8 cellular contexts compared by ENCODE assay signal in the genomic region with DNA sequence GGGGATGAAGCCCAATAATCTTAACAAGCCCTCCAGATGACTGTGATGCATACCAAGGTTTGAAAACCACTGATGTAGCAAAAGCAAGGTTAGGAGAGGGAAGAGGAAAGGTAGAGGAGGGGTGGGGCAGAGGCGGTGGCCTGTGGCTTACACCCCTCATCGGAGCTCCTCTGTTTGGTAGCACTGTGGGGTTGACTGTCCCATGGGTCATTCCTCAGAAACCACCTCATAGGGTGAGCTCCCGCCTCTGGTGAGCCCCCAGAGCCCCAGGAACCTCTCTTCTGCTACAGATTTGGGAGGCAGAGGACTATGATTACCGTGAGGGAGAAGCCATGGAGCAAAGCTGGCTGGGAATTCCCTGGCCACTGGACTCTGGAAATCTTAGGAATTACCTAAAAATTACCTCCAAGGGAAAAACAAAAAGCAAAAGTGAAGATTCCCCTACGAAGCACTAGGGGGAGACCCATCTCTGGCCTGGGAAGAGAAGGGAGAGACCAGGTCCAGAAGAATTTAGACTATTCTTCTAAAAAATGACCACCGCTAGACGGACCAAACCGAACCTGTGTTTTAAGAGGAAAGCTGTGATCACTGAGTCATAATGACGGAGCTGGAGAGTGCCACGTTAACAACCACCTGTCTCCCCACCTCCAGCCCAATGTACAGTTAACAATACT. TPM values are rescaled to one million over a fixed set of nuclear protein-coding genes. Genes with fewer than 3 reads are reported as not detected.
DNase-seq lines count a peak whose midpoint lies in the region; ATAC-seq and TF ChIP-seq lines count a peak whose summit lies in the region.

No MANE protein-coding gene starts in this region.

- H3K36me3 ChIP-seq in left ventricle myocardium inferior (no peaks in the 10 kb centered on the region), upper lobe of right lung (no peaks in the 10 kb centered on the region), gastrocnemius medialis (no peaks in the 10 kb centered on the region)

- DNase-seq in left ventricle myocardium inferior (no peak), left cardiac atrium (no peak), glutamatergic neuron (no peak), upper lobe of right lung (peak; percentile 29), sciatic nerve (ENCODE audit: low spot score) (no peak), gastrocnemius medialis (no peak)
- DNase-seq in stimulated activated CD4-positive, alpha-beta T cell treated with anti-CD3 and anti-CD28 coated beads, Interleukin-4, amount 100 ng/mL, for 24 hours: no peak

- peaks cover 23% of the 10 kb centered on the region for H3K4me1 Mint-ChIP-seq in glutamatergic neuron (ENCODE audit: low read depth, unreplicated experiment)

- ATAC-seq in left cardiac atrium: no peak
- no peak for ATAC-seq in upper lobe of right lung
- no peak for ATAC-seq in sciatic nerve
- no peak for ATAC-seq in gastrocnemius medialis

- H3K27ac Mint-ChIP-seq in glutamatergic neuron (ENCODE audit: unreplicated experiment): no peak overlapping the region

- H3K4me3 Mint-ChIP-seq in glutamatergic neuron (ENCODE audit: unreplicated experiment): no peak overlapping the region

- H3K27ac ChIP-seq in left ventricle myocardium inferior (replicated peaks) (no peak overlapping the region), upper lobe of right lung (no peak overlapping the region), gastrocnemius medialis (no peak overlapping the region)

- H3K9me3 ChIP-seq in left ventricle myocardium inferior (replicated peaks): no peaks in the 10 kb centered on the region
- H3K9me3 ChIP-seq in upper lobe of right lung: no peaks in the 10 kb centered on the region
- no peaks in the 10 kb centered on the region for H3K9me3 ChIP-seq in gastrocnemius medialis

- peaks cover 26% of the 10 kb centered on the region for H3K27me3 ChIP-seq in left ventricle myocardium inferior (ENCODE audit: low read depth)
- H3K27me3 ChIP-seq in upper lobe of right lung: no peaks in the 10 kb centered on the region
- peaks cover 13 to 26% (median 19%) of the 10 kb centered on the region in 3 donors for H3K27me3 ChIP-seq in gastrocnemius medialis

- no peak for TF ChIP-seq POLR2A in gastrocnemius medialis (IDR thresholded peaks at IDR 0.05)

- in situ Hi-C loops in gastrocnemius medialis (cut with MboI; ENCODE audit: low sequenced_read_pairs in 4 of 4): no loop called here

- H3K36me3 Mint-ChIP-seq in glutamatergic neuron (ENCODE audit: unreplicated experiment): no peaks in the 10 kb centered on the region

- peaks cover 25% of the 10 kb centered on the region for H3K27me3 Mint-ChIP-seq in glutamatergic neuron (ENCODE audit: unreplicated experiment)

- TF ChIP-seq CTCF in left ventricle myocardium inferior (IDR thresholded peaks at IDR 0.05; ENCODE audit: borderline replicate concordance): peak; percentile 42
- TF ChIP-seq CTCF in WI38 (IDR thresholded peaks at IDR 0.05; ENCODE audit: low read depth, low read length): peak; percentile 67
- TF ChIP-seq CTCF in glutamatergic neuron (IDR thresholded peaks at IDR 0.05; ENCODE audit: partially characterized antibody, unreplicated experiment): peak; percentile 48
- TF ChIP-seq CTCF in upper lobe of right lung (IDR thresholded peaks at IDR 0.05): peak; percentile 47
- peak in 1 of 5 experiments; percentile 11 for TF ChIP-seq CTCF in gastrocnemius medialis (IDR thresholded peaks at IDR 0.05 in 4 of 5, conservative IDR thresholded peaks at IDR 0.05 in 1 of 5)

- no peak overlapping the region for H3K4me3 ChIP-seq in left ventricle myocardium inferior
- no peak overlapping the region for H3K4me3 ChIP-seq in WI38 (ENCODE audit: low read depth, low read length)
- no peak overlapping the region for H3K4me3 ChIP-seq in upper lobe of right lung
- H3K4me3 ChIP-seq in gastrocnemius medialis: no peak overlapping the region

- peaks cover 5% of the 10 kb centered on the region for H3K9me3 Mint-ChIP-seq in glutamatergic neuron (ENCODE audit: unreplicated experiment)

- peaks cover 67% of the 10 kb centered on the region for H3K4me1 ChIP-seq in left ventricle myocardium inferior
- peaks cover 58% of the 10 kb centered on the region for H3K4me1 ChIP-seq in upper lobe of right lung
- peaks cover 24 to 36% of the 10 kb centered on the region in 2 donors for H3K4me1 ChIP-seq in gastrocnemius medialis

- intact Hi-C loops in left ventricle myocardium inferior (cut with micrococcal nuclease): no loop called here
- intact Hi-C loops in left cardiac atrium (cut with DNase I): no loop called here
- intact Hi-C loops in upper lobe of right lung (cut with DNase I): no loop called here
- intact Hi-C loops in sciatic nerve (cut with DNase I): no loop called here
- intact Hi-C loops in gastrocnemius medialis (cut with DNase I; ENCODE audit: low total_unique reads): loop anchor here (5.0 to 10.0 kb wide), 2 partner anchors 46 to 549 kb away; a partner anchor contains a TSS

RNA-seq across cellular contexts. Expression of a gene that starts 1.5 kb away (rescaled TPM):
- total RNA-seq in left ventricle myocardium inferior (7.8 TPM), left cardiac atrium (10 to 100 TPM in 1 of 2 donors, 1 to 10 TPM in 1; 7.8 to 10.0 TPM), glutamatergic neuron (ENCODE audit: unreplicated experiment) (2.7 TPM), upper lobe of right lung (37.6 TPM), sciatic nerve (53.0 TPM), gastrocnemius medialis (10 to 100 TPM in 2 of 4 donors, 1 to 10 TPM in 2; 5.9 to 15.9 (median 9.4) TPM)

RNA-seq across cellular contexts. Expression of a gene that starts 35.6 kb away (rescaled TPM):
- total RNA-seq in left ventricle myocardium inferior: 0.80 TPM
- 1 to 10 TPM in 1 of 2 donors, under 1 TPM in 1; 0.94 to 1.7 TPM for total RNA-seq in left cardiac atrium
- total RNA-seq in glutamatergic neuron (ENCODE audit: unreplicated experiment): 0.20 TPM
- 8.5 TPM for total RNA-seq in upper lobe of right lung
- total RNA-seq in sciatic nerve: 4.1 TPM
- 1 to 10 TPM in 1 of 4 donors, under 1 TPM in 2, not detected in 1; 0.81 to 1.1 (median 0.84) TPM for total RNA-seq in gastrocnemius medialis
